In the genomic region with DNA sequence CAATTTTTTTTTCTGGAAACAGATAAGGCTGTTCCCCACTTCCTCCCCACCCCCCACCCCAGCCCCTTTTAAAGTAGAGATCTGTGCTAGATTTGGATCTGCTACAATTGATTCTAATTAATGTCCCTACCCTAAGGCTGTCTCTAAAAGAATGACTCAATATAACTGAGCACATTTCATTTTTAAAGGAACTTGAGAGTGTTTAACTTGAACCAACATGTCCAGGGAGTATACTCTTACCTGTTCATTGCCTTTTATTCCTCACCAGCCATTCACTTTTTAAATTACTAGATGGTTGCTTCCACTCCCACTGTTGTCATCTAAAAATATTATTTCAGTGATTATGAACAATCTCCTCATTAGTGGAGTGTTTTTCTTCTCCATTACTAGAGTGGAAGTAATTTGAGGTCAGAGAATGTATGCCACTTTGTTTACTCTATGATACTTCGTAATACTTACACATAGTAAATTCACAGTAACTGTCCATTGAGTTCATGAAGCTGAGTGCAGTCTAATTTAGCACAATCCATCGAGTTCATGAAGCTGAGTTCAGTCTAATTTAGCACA, we compare ENCODE assay signal across 18 cellular contexts. TPM values are rescaled to one million over a fixed set of nuclear protein-coding genes. Genes with fewer than 3 reads are reported as not detected.
DNase-seq lines count a peak whose midpoint lies in the region; ATAC-seq, FAIRE-seq and TF ChIP-seq lines count a peak whose summit lies in the region.
"Had no signal": no experiment of that assay in that cellular context is flagged by ENCODE, and none has a peak within 500 bp of the region (broad histone marks: within the 10 kb centered on the region; RNA-seq: fewer than 3 reads in every experiment).

No MANE protein-coding gene starts in this region.

- peak; percentile 55 for DNase-seq in NCI-H1436 (lab: John Stamatoyannopoulos, UW)
- DNase-seq in K562 (ENCODE audit: extremely low read depth in 1 of 4, low spot score in 3 of 4), result no peak
- DNase-seq in mesothelial cell of epicardium (ENCODE audit: low spot score in 2 of 2, unreplicated experiment in 2 of 2), result no peak
- no peak for DNase-seq in HEK293T (ENCODE audit: extremely low spot score)
- DNase-seq in inferior parietal cortex (ENCODE audit: extremely low spot score), result no peak
- DNase-seq in occipital lobe (lab: John Stamatoyannopoulos, UW), result no peak
- DNase-seq: BE2C; CD4-positive, alpha-beta memory T cell; HFFc6; KBM-7; NCI-H2029; NCI-H2227 treated with DMSO at 0.1 percent for 48 hours; NCI-H526; SHP77 had no signal

- peaks cover 13% of the 10 kb centered on the region for H3K4me1 Mint-ChIP-seq in mesothelial cell of epicardium
- H3K4me1 Mint-ChIP-seq: GM23338 had no signal

- no peaks in the 10 kb centered on the region for H3K9me1 ChIP-seq in K562 (ENCODE audit: control insufficient read depth, insufficient read depth, low read length)

- WGBS in K562 (ENCODE audit: insufficient coverage, low coverage, missing lambda C conversion rate), result 25% methylated on average over 2 of the region's 2 CpGs

- TF ChIP-seq EP300 in K562 (IDR thresholded peaks at IDR 0.05; ENCODE audit: low read length), result no peak

- no peaks in the 10 kb centered on the region for H3K9me3 Mint-ChIP-seq in mesothelial cell of epicardium
- H3K9me3 Mint-ChIP-seq: GM23338, HFFc6 had no signal

- ATAC-seq in K562, result no peak
- ATAC-seq: GM23338 had no signal

- H3K9me3 ChIP-seq in HEK293 (ENCODE audit: control insufficient read depth, insufficient read depth, low read depth, low read length) (no peaks in the 10 kb centered on the region), K562 (replicated peaks; ENCODE audit: control insufficient read depth, insufficient read depth, low read depth, low read length) (no peaks in the 10 kb centered on the region)
- H3K9me3 ChIP-seq: BE2C had no signal

- H3K36me3 Mint-ChIP-seq in mesothelial cell of epicardium, result no peaks in the 10 kb centered on the region
- H3K36me3 Mint-ChIP-seq: CD4-positive, alpha-beta memory T cell had no signal

- TF ChIP-seq RAD21 in K562 (CRISPR knock-in tag; conservative IDR thresholded peaks at IDR 0.05 in 1 of 2, IDR thresholded peaks at IDR 0.05 in 1 of 2), result no peak

- peak overlapping the region; percentile 27 for H3K27ac Mint-ChIP-seq in mesothelial cell of epicardium
- H3K27ac Mint-ChIP-seq: GM23338, HFFc6 had no signal

- H3K4me3 Mint-ChIP-seq in mesothelial cell of epicardium, result no peak overlapping the region
- H3K4me3 Mint-ChIP-seq: CD4-positive, alpha-beta memory T cell; GM23338; HFFc6 had no signal

- TF ChIP-seq POLR2A in K562 (conservative IDR thresholded peaks at IDR 0.05), result no peak

- no peaks in the 10 kb centered on the region for H3K4me1 ChIP-seq in HEK293 (ENCODE audit: control insufficient read depth, insufficient read depth, low read length)
- H3K4me1 ChIP-seq in K562 (replicated peaks in 1 of 2; ENCODE audit: control insufficient read depth in 2 of 2, insufficient read depth in 2 of 2, low read length in 2 of 2), result no peaks in the 10 kb centered on the region; a peak in 1 of 5 replicates
- H3K4me1 ChIP-seq: BE2C had no signal

- H2AFZ ChIP-seq in K562 (ENCODE audit: low read depth, low read length), result peak overlapping the region; percentile 14; the same call in 1 of the 2 replicates
- H2AFZ ChIP-seq: GM23338 had no signal

- H3K36me3 ChIP-seq in HEK293 (ENCODE audit: control insufficient read depth in 2 of 2, insufficient read depth in 1 of 2, low read length in 2 of 2) (no peaks in the 10 kb centered on the region), K562 (ENCODE audit: control insufficient read depth, insufficient read depth, low read length) (no peaks in the 10 kb centered on the region)
- H3K36me3 ChIP-seq: BE2C had no signal

- no TSS peak for BruUV-seq in K562 (replicated peaks; lab: Mats Ljungman, UMichigan)

- TF ChIP-seq CTCF in HEK293 (tag by site-specific recombination; IDR thresholded peaks at IDR 0.05), result no peak
- no peak for TF ChIP-seq CTCF in K562 (IDR thresholded peaks at IDR 0.05 in 2 of 3, conservative IDR thresholded peaks at IDR 0.05 in 1 of 3; ENCODE audit: insufficient read depth in 2 of 3, low read depth in 1 of 3, low read length in 3 of 3)
- TF ChIP-seq CTCF in mesothelial cell of epicardium (IDR thresholded peaks at IDR 0.05; ENCODE audit: unreplicated experiment), result no peak

- no peaks in the 10 kb centered on the region for H4K20me1 ChIP-seq in K562 (replicated peaks; ENCODE audit: control insufficient read depth, insufficient read depth, low read length)

- CTCF ChIA-PET in HEK293 (lab: Yijun Ruan, JAX) (no interaction called here), K562 (lab: Yijun Ruan, JAX; ENCODE audit: low intra/inter-chr PET ratio) (no interaction called here), HEK293T (lab: Yijun Ruan, JAX) (interaction anchor here (1.0 kb wide), 1 partner anchor 25 kb away, joined by 3 read pairs; no protein-coding TSS in a partner anchor)

- H3K27me3 Mint-ChIP-seq in mesothelial cell of epicardium (ENCODE audit: low read depth), result peaks cover 7% of the 10 kb centered on the region
- H3K27me3 Mint-ChIP-seq: CD4-positive, alpha-beta memory T cell had no signal

- intact Hi-C loops in K562 (cut with micrococcal nuclease), result no loop called here

- H3K9ac ChIP-seq in K562 (ENCODE audit: insufficient read depth in 1 of 2, low read depth in 2 of 2, low read length in 2 of 2), result no peak overlapping the region

- no peaks in the 10 kb centered on the region for H3K27me3 ChIP-seq in K562 (ENCODE audit: control insufficient read depth in 2 of 2, insufficient read depth in 2 of 2, low read length in 2 of 2)
- H3K27me3 ChIP-seq: BE2C had no signal

- H3K4me3 ChIP-seq in HEK293 (ENCODE audit: low read depth, low read length) (no peak overlapping the region), K562 (no peak overlapping the region)
- H3K4me3 ChIP-seq: GM23338 had no signal

- no peak overlapping the region for H3K27ac ChIP-seq in HEK293 (ENCODE audit: extremely low read depth, low read depth, low read length)
- no peak overlapping the region for H3K27ac ChIP-seq in K562 (ENCODE audit: extremely low read depth, low read depth, low read length)
- H3K27ac ChIP-seq: HL-60 had no signal

- no peak overlapping the region for H3K4me2 ChIP-seq in K562 (ENCODE audit: insufficient read depth, low read length)
- H3K4me2 ChIP-seq: GM23338 had no signal

- no peak for FAIRE-seq in K562 (lab: Jason Lieb, UNC)
- FAIRE-seq: D721Med had no signal

- in situ Hi-C loops in K562 (cut with MboI), result no loop called here

- POLR2A ChIA-PET in HEK293 (lab: Yijun Ruan, JAX), result interaction anchor here (0.9 kb wide), 1 partner anchor 13 kb away, joined by 6 read pairs; no protein-coding TSS in a partner anchor
- POLR2A ChIA-PET in K562 (lab: Yijun Ruan, JAX), result interaction anchor here (0.5 kb wide), 1 partner anchor 109 kb away, joined by 3 read pairs; no protein-coding TSS in a partner anchor
- POLR2A ChIA-PET in HEK293T (lab: Yijun Ruan, JAX), result interaction anchor here (1.2 kb wide), 1 partner anchor 13 kb away, joined by 6 read pairs; no protein-coding TSS in a partner anchor

- H3K79me2 ChIP-seq in K562 (ENCODE audit: control insufficient read depth, insufficient read depth, low read length), result no peaks in the 10 kb centered on the region

TF ChIP-seq in HEK293, 187 proteins besides CTCF, POLR2A, EP300 and RAD21 (continues in another document):
- no peak for TF ChIP-seq ZNF664 (tag by site-specific recombination; IDR thresholded peaks at IDR 0.05)

TF ChIP-seq in K562, 482 proteins besides CTCF, POLR2A, EP300 and RAD21 (continues in another document):
- TF ChIP-seq TARDBP (IDR thresholded peaks at IDR 0.05), result no peak

TF ChIP-seq in HEK293T, 16 proteins besides CTCF, POLR2A, EP300 and RAD21 (continues in another document):
- TF ChIP-seq NFRKB (IDR thresholded peaks at IDR 0.05) (no peak), HDGF (IDR thresholded peaks at IDR 0.05; ENCODE audit: borderline replicate concordance) (no peak)

RNA-seq across cellular contexts. Expression of a gene that starts 14.1 kb away (rescaled TPM):
- 11.9 and 31.5 TPM in 2 replicates for total RNA-seq in K562 (2011; cell fraction: chromatin; rRNA removed; ENCODE audit: low replicate concordance)
- total RNA-seq in K562 (2011; cell fraction: nucleolus; rRNA removed), result 4.0 and 5.9 TPM in 2 replicates
- total RNA-seq in K562 (2011; cell fraction: nucleoplasm; rRNA removed), result 10.8 and 15.5 TPM in 2 replicates
- total RNA-seq in K562 (2014; rRNA removed) (5.3 and 5.6 TPM in 2 replicates), K562 (2014; rRNA removed; fragmentation: Illumina TruSeq; extraction: Trizol) (9.8 and 12.6 TPM in 2 replicates), K562 (2015; rRNA removed; fragmentation: Illumina TruSeq; extraction: Trizol) (6.5 and 7.2 TPM in 2 replicates), K562 (2021) (27.9 TPM in 2 replicates), mesothelial cell of epicardium (45.6 to 51.9 TPM (median 49.4 TPM) in 3 replicates), occipital lobe (49.4 TPM)
- polyA plus RNA-seq in K562 (2011; rRNA removed) (10.3 and 10.8 TPM in 2 replicates), K562 (2014; fragmentation: Illumina TruSeq; extraction: Trizol) (12.2 and 13.5 TPM in 2 replicates), K562 (2014; fragmentation: Nextera tagmentation; extraction: Ambion mirVana) (1 to 10 TPM; 3.9 to 6.0 TPM), K562 (2014; rRNA removed) (3.7 and 4.2 TPM in 2 replicates)
- 2.5 and 6.5 TPM in 2 replicates for polyA plus RNA-seq in K562 (2011; cell fraction: cytosol; rRNA removed)
- 7.9 and 10.8 TPM in 2 replicates for polyA plus RNA-seq in K562 (2011; cell fraction: nucleus; rRNA removed)
- polyA plus RNA-seq in K562 (2012), result 8.7 and 13.6 TPM in 2 replicates
- 39.9 and 61.7 TPM in 2 replicates for polyA minus RNA-seq in K562 (2011; rRNA and poly(A)+ RNA removed)
- 23.6 and 30.9 TPM in 2 replicates for polyA minus RNA-seq in K562 (2011; cell fraction: cytosol; rRNA and poly(A)+ RNA removed)
- polyA minus RNA-seq in K562 (2011; cell fraction: nucleus; rRNA and poly(A)+ RNA removed), result 9.7 and 20.7 TPM in 2 replicates

RNA-seq across cellular contexts. Expression of a gene that starts 29.4 kb away (rescaled TPM):
- 8.6 and 30.8 TPM in 2 replicates for total RNA-seq in K562 (2011; cell fraction: chromatin; rRNA removed; ENCODE audit: low replicate concordance)
- total RNA-seq in K562 (2011; cell fraction: nucleolus; rRNA removed), result 4.7 and 6.3 TPM in 2 replicates
- total RNA-seq in K562 (2011; cell fraction: nucleoplasm; rRNA removed), result 12.1 and 13.1 TPM in 2 replicates
- total RNA-seq in K562 (2014; rRNA removed) (32.9 and 38.4 TPM in 2 replicates), K562 (2014; rRNA removed; fragmentation: Illumina TruSeq; extraction: Trizol) (75.6 and 85.8 TPM in 2 replicates), K562 (2015; rRNA removed; fragmentation: Illumina TruSeq; extraction: Trizol) (63.4 and 64.7 TPM in 2 replicates), K562 (2021) (52.1 and 56.6 TPM in 2 replicates), mesothelial cell of epicardium (25.0 to 27.8 TPM (median 27.0 TPM) in 3 replicates), occipital lobe (40.9 TPM)
- polyA plus RNA-seq in K562 (2011; rRNA removed) (35.7 and 62.6 TPM in 2 replicates), K562 (2014; fragmentation: Illumina TruSeq; extraction: Trizol) (48.1 and 53.7 TPM in 2 replicates), K562 (2014; fragmentation: Nextera tagmentation; extraction: Ambion mirVana) (10 to 100 TPM; 65.4 to 75.7 TPM), K562 (2014; rRNA removed) (43.7 and 63.7 TPM in 2 replicates)
- 3.9 and 9.9 TPM in 2 replicates for polyA plus RNA-seq in K562 (2011; cell fraction: cytosol; rRNA removed)
- polyA plus RNA-seq in K562 (2011; cell fraction: nucleus; rRNA removed), result 4.7 and 10.0 TPM in 2 replicates
- 24.1 and 62.5 TPM in 2 replicates for polyA plus RNA-seq in K562 (2012)
- 30.7 and 32.7 TPM in 2 replicates for polyA minus RNA-seq in K562 (2011; rRNA and poly(A)+ RNA removed)
- 9.6 and 13.6 TPM in 2 replicates for polyA minus RNA-seq in K562 (2011; cell fraction: cytosol; rRNA and poly(A)+ RNA removed)
- 10.5 and 19.3 TPM in 2 replicates for polyA minus RNA-seq in K562 (2011; cell fraction: nucleus; rRNA and poly(A)+ RNA removed)
